Comparison of ENCODE assay signal across 19 cellular contexts in genomic region chr4:141427726-141428296, GRCh38.
A peak's percentile ranks its signal among the peaks of the same experiment; 100 is the strongest.
DNase-seq lines count a peak whose midpoint lies in the region; ATAC-seq and TF ChIP-seq lines count a peak whose summit lies in the region.
"Had no signal": no experiment of that assay in that cellular context is flagged by ENCODE, and none has a peak within 500 bp of the region (broad histone marks: within the 10 kb centered on the region; RNA-seq: fewer than 3 reads in every experiment).

No MANE protein-coding gene starts in this region.

- no peak overlapping the region for H3K9ac ChIP-seq in PC-3 (ENCODE audit: low read length)

- H3K4me3 ChIP-seq in left ventricle myocardium inferior (no peak overlapping the region), PC-3 (ENCODE audit: low read length) (no peak overlapping the region), fibroblast of mammary gland (ENCODE audit: control insufficient read depth, low read depth, low read length) (no peak overlapping the region)
- H3K4me3 ChIP-seq: A549 had no signal

- no peak overlapping the region for H2AFZ ChIP-seq in PC-3 (ENCODE audit: low read length)

- no peaks in the 10 kb centered on the region for H3K79me2 ChIP-seq in PC-3 (ENCODE audit: low read length)

- TF ChIP-seq CTCF in left ventricle myocardium inferior (IDR thresholded peaks at IDR 0.05; ENCODE audit: borderline replicate concordance) = no peak
- no peak for TF ChIP-seq CTCF in PC-3 (conservative IDR thresholded peaks at IDR 0.05; ENCODE audit: low read depth, low read length)
- TF ChIP-seq CTCF in fibroblast of mammary gland (conservative IDR thresholded peaks at IDR 0.05; ENCODE audit: control insufficient read depth, insufficient read depth, low read depth, low read length) = no peak

- intact Hi-C loops in left ventricle myocardium inferior (cut with micrococcal nuclease) (no loop called here), Right ventricle myocardium inferior (cut with DNase I) (no loop called here), PC-3 (cut with micrococcal nuclease) (no loop called here)

- H3K9me3 ChIP-seq in left ventricle myocardium inferior (replicated peaks) = peaks cover 3% of the 10 kb centered on the region
- H3K9me3 ChIP-seq in PC-3 (ENCODE audit: low read length) = no peaks in the 10 kb centered on the region
- H3K9me3 ChIP-seq: A549 had no signal

- BruUV-seq in PC-3 (replicated peaks; lab: Mats Ljungman, UMichigan) = no TSS peak

- H3K27ac ChIP-seq in left ventricle myocardium inferior (replicated peaks) = peak overlapping the region; percentile 24
- no peak overlapping the region for H3K27ac ChIP-seq in PC-3 (ENCODE audit: low read length)
- H3K27ac ChIP-seq: A549 had no signal

- no peaks in the 10 kb centered on the region for H3K9me2 ChIP-seq in PC-3 (replicated peaks; ENCODE audit: low read length)

- ATAC-seq in Right ventricle myocardium inferior (no peak), PC-3 (peak; percentile 40), GM19463 (IDR thresholded peaks at IDR 0.05; ENCODE audit: unreplicated experiment) (no peak)
- ATAC-seq: A549, HepG2 had no signal

- CTCF ChIA-PET in PC-3 (lab: Charles Lee) = no interaction called here

- H3K27me3 ChIP-seq in left ventricle myocardium inferior (ENCODE audit: low read depth) (no peaks in the 10 kb centered on the region), PC-3 (ENCODE audit: low read length) (no peaks in the 10 kb centered on the region)

- H3K36me3 ChIP-seq in left ventricle myocardium inferior = no peaks in the 10 kb centered on the region
- no peaks in the 10 kb centered on the region for H3K36me3 ChIP-seq in PC-3 (ENCODE audit: low read depth, low read length)

- H4K20me1 ChIP-seq in PC-3 (ENCODE audit: low read length) = no peaks in the 10 kb centered on the region

- no peak overlapping the region for H3K4me2 ChIP-seq in PC-3 (ENCODE audit: low read length)
- H3K4me2 ChIP-seq: A549 had no signal

- no peaks in the 10 kb centered on the region for H3F3A ChIP-seq in PC-3 (ENCODE audit: low read length, unreplicated experiment)

- H3K4me1 ChIP-seq in left ventricle myocardium inferior = peaks cover 18% of the 10 kb centered on the region
- peaks cover 4% of the 10 kb centered on the region; the same call in 1 of the 2 replicates for H3K4me1 ChIP-seq in PC-3 (ENCODE audit: insufficient read depth, low read length)

- POLR2A ChIA-PET in PC-3 (lab: Charles Lee; ENCODE audit: unreplicated experiment) = no interaction called here

- DNase-seq in left ventricle myocardium inferior (no peak), Right ventricle myocardium inferior (ENCODE audit: missing footprints) (no peak), PC-3 (peak; percentile 55), fibroblast of mammary gland (ENCODE audit: low read depth) (peak; percentile 32), NCI-H187 treated with DMSO at 0.1 percent for 48 hours (lab: John Stamatoyannopoulos, UW) (no peak), NCI-H146 (lab: John Stamatoyannopoulos, UW) (no peak)
- DNase-seq in stimulated activated CD4-positive, alpha-beta T cell treated with anti-CD3 and anti-CD28 coated beads, Interleukin-1b, Interleukin-23, amount 100 ng/mL, for 48 hours = no peak
- DNase-seq: CD4-positive, CD25-positive, alpha-beta regulatory T cell; H7; HFFc6; KBM-7; MV-4-11; NCI-H1694 treated with DMSO at 0.1 percent for 48 hours; NCI-H446; NCI-H526; SHP77 had no signal

Comparison
In these comparisons a context has a peak if more than half of its experiments do, and no peak if none do; other contexts are left out.
1. DNase-seq: peak in PC-3 (single experiment) and fibroblast of mammary gland (single experiment); none in left ventricle myocardium inferior (single experiment), Right ventricle myocardium inferior (single experiment), stimulated activated CD4-positive, alpha-beta T cell treated with anti-CD3 and anti-CD28 coated beads, Interleukin-1b, Interleukin-23, amount 100 ng/mL, for 48 hours (single experiment), NCI-H187 treated with DMSO at 0.1 percent for 48 hours (single experiment) and NCI-H146 (single experiment).